In genomic region chr1:6359568-6360496, GRCh38 we compare ENCODE assay signal across 8 cellular contexts. TPM values are rescaled to one million over a fixed set of nuclear protein-coding genes. Genes with fewer than 3 reads are reported as not detected.
DNase-seq lines count a peak whose midpoint lies in the region; ATAC-seq, FAIRE-seq and TF ChIP-seq lines count a peak whose summit lies in the region.

No MANE protein-coding gene starts in this region.

- TF ChIP-seq CTCF in astrocyte (IDR thresholded peaks at IDR 0.05; ENCODE audit: insufficient read depth, low read depth, low read length): no peak
- no peak for TF ChIP-seq CTCF in kidney (IDR thresholded peaks at IDR 0.05; ENCODE audit: borderline replicate concordance, extremely low read depth, insufficient read depth)

- H3K4me3 Mint-ChIP-seq in astrocyte (ENCODE audit: unreplicated experiment): peak overlapping the region; percentile 34

- peaks cover 51% of the 10 kb centered on the region for H4K20me1 ChIP-seq in astrocyte (ENCODE audit: insufficient read depth, low read length)

- peak overlapping the region; percentile 44 for H3K4me2 ChIP-seq in astrocyte (ENCODE audit: low read length)

- FAIRE-seq in astrocyte (lab: Jason Lieb, UNC) (no peak), kidney (lab: Jason Lieb, UNC) (no peak)

- H3K4me1 ChIP-seq in astrocyte (ENCODE audit: insufficient read depth, low read length): peaks cover 22% of the 10 kb centered on the region
- peaks cover 35 to 39% of the 10 kb centered on the region in 2 donors for H3K4me1 ChIP-seq in kidney (ENCODE audit: control insufficient read depth in 1 of 2, insufficient read depth in 1 of 2, low read depth in 1 of 2, low read length in 2 of 2)

- peak; percentile 80 for ATAC-seq in HG03045 (IDR thresholded peaks at IDR 0.05; ENCODE audit: unreplicated experiment)

- peak overlapping the region; percentile 63 for H3K9ac ChIP-seq in astrocyte (ENCODE audit: low read length)
- H3K9ac ChIP-seq in kidney (ENCODE audit: low read length in 2 of 2): peak overlapping the region; percentile 50 to 78

- H3K27ac ChIP-seq in astrocyte (ENCODE audit: low read depth, low read length) (peak overlapping the region; percentile 48), kidney (ENCODE audit: low read depth in 2 of 2, low read length in 2 of 2) (peak overlapping the region; percentile 85 to 88)

- no peaks in the 10 kb centered on the region for H3K27me3 ChIP-seq in astrocyte (ENCODE audit: insufficient read depth, low read length)

- peak overlapping the region; percentile 69 for H3K27ac Mint-ChIP-seq in astrocyte (ENCODE audit: unreplicated experiment)

- H3K79me2 ChIP-seq in astrocyte (ENCODE audit: insufficient read depth, low read length): peaks cover 37% of the 10 kb centered on the region

- no peaks in the 10 kb centered on the region for H3K36me3 ChIP-seq in astrocyte (ENCODE audit: insufficient read depth, low read length)
- no peaks in the 10 kb centered on the region for H3K36me3 ChIP-seq in kidney (ENCODE audit: control insufficient read depth in 1 of 2, insufficient read depth in 2 of 2, low read length in 2 of 2)

- H3K9me3 ChIP-seq in astrocyte (ENCODE audit: insufficient read depth, low read depth, low read length): no peaks in the 10 kb centered on the region
- no peaks in the 10 kb centered on the region for H3K9me3 ChIP-seq in kidney (ENCODE audit: control insufficient read depth in 1 of 2, low read length in 2 of 2)

- in situ Hi-C loops in SK-MEL-5 (cut with HindIII; ENCODE audit: low pct_unique_long_range_greater_than_20kb, low sequenced_read_pairs): no loop called here

- H3K9me3 Mint-ChIP-seq in astrocyte (ENCODE audit: unreplicated experiment): no peaks in the 10 kb centered on the region

- H3K4me3 ChIP-seq in astrocyte (ENCODE audit: insufficient read depth, low read depth, low read length): no peak overlapping the region
- H3K4me3 ChIP-seq in kidney (ENCODE audit: low read length in 2 of 2): peak overlapping the region; percentile 26 to 42

- peak overlapping the region; percentile 58 for H2AFZ ChIP-seq in astrocyte (ENCODE audit: low read depth, low read length)

- H3K27me3 Mint-ChIP-seq in astrocyte (ENCODE audit: low read depth, unreplicated experiment): no peaks in the 10 kb centered on the region

- H3K36me3 Mint-ChIP-seq in astrocyte (ENCODE audit: low read depth, unreplicated experiment): peaks cover 2% of the 10 kb centered on the region

- DNase-seq in NCI-H82 (lab: John Stamatoyannopoulos, UW) (peak; percentile 44), NCI-H82 treated with DMSO at 0.1 percent for 48 hours (lab: John Stamatoyannopoulos, UW; ENCODE audit: unreplicated experiment) (no peak), SK-MEL-5 (ENCODE audit: low read depth, low spot score) (peak; percentile 51), astrocyte (ENCODE audit: low read depth) (peak; percentile 63), kidney (peak; percentile 95), NCI-H446 (lab: John Stamatoyannopoulos, UW) (no peak)
- peak; percentile 51 for DNase-seq in stimulated activated CD4-positive, alpha-beta T cell treated with anti-CD3 and anti-CD28 coated beads, Interleukin-4, amount 100 ng/mL, for 24 hours

- intact Hi-C loops in kidney (cut with DNase I): no loop called here

- H3K4me1 Mint-ChIP-seq in astrocyte (ENCODE audit: low read depth, unreplicated experiment): peaks cover 16% of the 10 kb centered on the region

RNA-seq across cellular contexts. Expression of gene ACOT7, which starts 33.7 kb away (rescaled TPM):
- total RNA-seq in SK-MEL-5 (2014; rRNA removed; shearing (Covaris generic)): 125 and 132 TPM in 2 replicates
- polyA plus RNA-seq in SK-MEL-5 (2015; cell fraction: cytosol; rRNA removed): 282 and 284 TPM in 2 replicates
- polyA plus RNA-seq in SK-MEL-5 (2015; cell fraction: nucleus; rRNA removed): 32.8 and 50.4 TPM in 2 replicates
- 75.6 and 91.1 TPM in 2 replicates for total RNA-seq in astrocyte
- total RNA-seq in kidney: 23.0 TPM
- polyA plus RNA-seq in kidney (ENCODE audit: insufficient read depth, low read depth, low replicate concordance): 135 TPM

RNA-seq across cellular contexts. Expression of gene HES2, which starts 59.9 kb away (rescaled TPM):
- 1.1 and 2.4 TPM in 2 replicates for total RNA-seq in SK-MEL-5 (2014; rRNA removed; shearing (Covaris generic))
- polyA plus RNA-seq in SK-MEL-5 (2015; cell fraction: cytosol; rRNA removed): 0.11 and 1.3 TPM in 2 replicates
- polyA plus RNA-seq in SK-MEL-5 (2015; cell fraction: nucleus; rRNA removed): 0.19 and 2.1 TPM in 2 replicates
- total RNA-seq in astrocyte (0.94 and 3.0 TPM in 2 replicates), kidney (1.3 TPM)
- polyA plus RNA-seq in kidney (ENCODE audit: insufficient read depth, low read depth, low replicate concordance): 1.6 TPM

Comparison
In these comparisons a context has a peak if more than half of its experiments do, and no peak if none do; other contexts are left out.
1. DNase-seq: peak in NCI-H82 (single experiment), SK-MEL-5 (single experiment), astrocyte (single experiment), kidney (single experiment) and stimulated activated CD4-positive, alpha-beta T cell treated with anti-CD3 and anti-CD28 coated beads, Interleukin-4, amount 100 ng/mL, for 24 hours (single experiment); none in NCI-H82 treated with DMSO at 0.1 percent for 48 hours (single experiment) and NCI-H446 (0 of 2).